In genomic region chr10:24346877-24347505, GRCh38 we compare ENCODE assay signal across 31 cellular contexts.
DNase-seq lines count a peak whose midpoint lies in the region; ATAC-seq and TF ChIP-seq lines count a peak whose summit lies in the region.
"Had no signal": no experiment of that assay in that cellular context is flagged by ENCODE, and none has a peak within 500 bp of the region (broad histone marks: within the 10 kb centered on the region; RNA-seq: fewer than 3 reads in every experiment).

No MANE protein-coding gene starts in this region.

- WGBS in psoas muscle, 3 donors, result 72 to 80% (median 74%) methylated on average over 5 of the region's 5 CpGs

- no peaks in the 10 kb centered on the region for H3K36me3 Mint-ChIP-seq in activated CD8-positive, alpha-beta memory T cell treated with anti-CD3 and anti-CD28 coated beads, Interleukin-2, amount 10 ng/mL, durations not matched to agents 7 days and 5 days
- H3K36me3 Mint-ChIP-seq in glutamatergic neuron (ENCODE audit: unreplicated experiment), result no peaks in the 10 kb centered on the region
- H3K36me3 Mint-ChIP-seq: activated naive CD8-positive, alpha-beta T cell treated with anti-CD3 and anti-CD28 coated beads, Interleukin-2, amount 10 ng/mL, durations not matched to agents 7 days and 5 days had no signal

- intact Hi-C loops in psoas muscle (cut with DNase I), result no loop called here

- no peaks in the 10 kb centered on the region for H3K9me3 Mint-ChIP-seq in activated CD8-positive, alpha-beta memory T cell treated with anti-CD3 and anti-CD28 coated beads, Interleukin-2, amount 10 ng/mL, durations not matched to agents 7 days and 5 days (ENCODE audit: low read depth)
- H3K9me3 Mint-ChIP-seq in glutamatergic neuron (ENCODE audit: unreplicated experiment), result no peaks in the 10 kb centered on the region
- H3K9me3 Mint-ChIP-seq: activated B cell treated with CpG ODN at 0.5 μM for 24 hours; activated CD4-positive, alpha-beta T cell treated with anti-CD3 and anti-CD28 coated beads, Interleukin-2, amount 10 ng/mL, durations not matched to agents 7 days and 5 days; activated naive CD8-positive, alpha-beta T cell treated with anti-CD3 and anti-CD28 coated beads, Interleukin-2, amount 10 ng/mL, durations not matched to agents 7 days and 5 days; activated T-cell treated with anti-CD3 and anti-CD28 coated beads, Interleukin-2, amount 50 U/mL, for 4 hours; dendritic cell treated with granulocyte-macrophage colony-stimulating factor and Interleukin-4, amounts not matched to agents 40 ng/mL and 50 ng/mL, for 4 days; stimulated activated naive CD8-positive, alpha-beta T cell treated with anti-CD3 and anti-CD28 coated beads, Interleukin-15, Interleukin-2, amounts not matched to agents 100 ng/mL and 50 ng/mL, for 24 hours had no signal

- peak; percentile 32 for DNase-seq in DMS79 treated with DMSO at 0.1 percent for 48 hours (lab: John Stamatoyannopoulos, UW)
- no peak for DNase-seq in RWPE2 (ENCODE audit: low spot score)
- peak in 1 of 2 donors; percentile 53 for DNase-seq in foreskin keratinocyte
- DNase-seq in psoas muscle, result no peak
- no peak for DNase-seq in activated CD8-positive, alpha-beta memory T cell treated with anti-CD3 and anti-CD28 coated beads, Interleukin-2, amount 10 ng/mL, durations not matched to agents 7 days and 5 days
- no peak for DNase-seq in Peyer's patch
- no peak for DNase-seq in glutamatergic neuron
- DNase-seq: activated B cell treated with CpG ODN at 0.5 μM for 24 hours; activated CD4-positive, alpha-beta T cell treated with anti-CD3 and anti-CD28 coated beads, Interleukin-2, amount 10 ng/mL, durations not matched to agents 7 days and 5 days; activated gamma-delta T cell treated with Interleukin-2 at 50 U/mL for 16 hours; activated naive CD8-positive, alpha-beta T cell treated with anti-CD3 and anti-CD28 coated beads, Interleukin-2, amount 10 ng/mL, durations not matched to agents 7 days and 5 days; activated T-cell treated with anti-CD3 and anti-CD28 coated beads, Interleukin-2, amount 50 U/mL, for 4 hours; central memory CD4-positive, alpha-beta T cell; GM23248; left cardiac atrium; mesendoderm; NCI-H446; posterior cingulate gyrus; right lobe of liver; spleen; stimulated activated CD4-positive, alpha-beta T cell treated with anti-CD3 and anti-CD28 coated beads, Interleukin-2, amount 100 ng/mL, for 24 hours; stimulated activated CD8-positive, alpha-beta memory T cell treated with anti-CD3 and anti-CD28 coated beads, Interleukin-4, amount 100 ng/mL, for 48 hours had no signal

- no peaks in the 10 kb centered on the region for H3K4me1 Mint-ChIP-seq in activated CD8-positive, alpha-beta memory T cell treated with anti-CD3 and anti-CD28 coated beads, Interleukin-2, amount 10 ng/mL, durations not matched to agents 7 days and 5 days
- H3K4me1 Mint-ChIP-seq in glutamatergic neuron (ENCODE audit: low read depth, unreplicated experiment), result peaks cover 6% of the 10 kb centered on the region
- H3K4me1 Mint-ChIP-seq: activated B cell treated with CpG ODN at 0.5 μM for 24 hours; activated CD4-positive, alpha-beta T cell treated with anti-CD3 and anti-CD28 coated beads, Interleukin-2, amount 10 ng/mL, durations not matched to agents 7 days and 5 days had no signal

- H3K4me3 Mint-ChIP-seq in activated CD8-positive, alpha-beta memory T cell treated with anti-CD3 and anti-CD28 coated beads, Interleukin-2, amount 10 ng/mL, durations not matched to agents 7 days and 5 days, result no peak overlapping the region
- H3K4me3 Mint-ChIP-seq in glutamatergic neuron (ENCODE audit: unreplicated experiment), result no peak overlapping the region
- H3K4me3 Mint-ChIP-seq: activated B cell treated with CpG ODN at 0.5 μM for 24 hours; activated CD4-positive, alpha-beta T cell treated with anti-CD3 and anti-CD28 coated beads, Interleukin-2, amount 10 ng/mL, durations not matched to agents 7 days and 5 days; activated naive CD8-positive, alpha-beta T cell treated with anti-CD3 and anti-CD28 coated beads, Interleukin-2, amount 10 ng/mL, durations not matched to agents 7 days and 5 days; activated T-cell treated with anti-CD3 and anti-CD28 coated beads, Interleukin-2, amount 50 U/mL, for 4 hours; dendritic cell treated with granulocyte-macrophage colony-stimulating factor and Interleukin-4, amounts not matched to agents 40 ng/mL and 50 ng/mL, for 4 days; stimulated activated naive CD8-positive, alpha-beta T cell treated with anti-CD3 and anti-CD28 coated beads, Interleukin-15, Interleukin-2, amounts not matched to agents 100 ng/mL and 50 ng/mL, for 24 hours had no signal

- CTCF ChIA-PET in activated CD8-positive, alpha-beta memory T cell treated with anti-CD3 and anti-CD28 coated beads, Interleukin-2, amount 10 ng/mL, durations not matched to agents 7 days and 5 days (lab: Charles Lee), result no interaction called here

- no peak overlapping the region for H3K27ac Mint-ChIP-seq in activated CD8-positive, alpha-beta memory T cell treated with anti-CD3 and anti-CD28 coated beads, Interleukin-2, amount 10 ng/mL, durations not matched to agents 7 days and 5 days
- H3K27ac Mint-ChIP-seq in glutamatergic neuron (ENCODE audit: unreplicated experiment), result no peak overlapping the region
- H3K27ac Mint-ChIP-seq: activated B cell treated with CpG ODN at 0.5 μM for 24 hours; activated CD4-positive, alpha-beta T cell treated with anti-CD3 and anti-CD28 coated beads, Interleukin-2, amount 10 ng/mL, durations not matched to agents 7 days and 5 days; activated naive CD8-positive, alpha-beta T cell treated with anti-CD3 and anti-CD28 coated beads, Interleukin-2, amount 10 ng/mL, durations not matched to agents 7 days and 5 days; dendritic cell treated with granulocyte-macrophage colony-stimulating factor and Interleukin-4, amounts not matched to agents 40 ng/mL and 50 ng/mL, for 4 days; stimulated activated naive CD8-positive, alpha-beta T cell treated with anti-CD3 and anti-CD28 coated beads, Interleukin-15, Interleukin-2, amounts not matched to agents 100 ng/mL and 50 ng/mL, for 24 hours had no signal

- H3K27ac ChIP-seq in RWPE2 (ENCODE audit: poor library complexity, severe bottlenecking) (peak overlapping the region; percentile 91), foreskin keratinocyte (no peak overlapping the region), psoas muscle (peak overlapping the region; percentile 19), Peyer's patch (no peak overlapping the region)
- H3K27ac ChIP-seq: ascending aorta; BLaER1 treated with 17β-estradiol and CSF1 and Interleukin-3, amounts not matched to agents 10 nM and 100 nM; gastroesophageal sphincter; GM23248; hepatocyte; right lobe of liver; spleen; thoracic aorta; vagina had no signal

- no peaks in the 10 kb centered on the region for H3K27me3 Mint-ChIP-seq in activated CD8-positive, alpha-beta memory T cell treated with anti-CD3 and anti-CD28 coated beads, Interleukin-2, amount 10 ng/mL, durations not matched to agents 7 days and 5 days
- H3K27me3 Mint-ChIP-seq in glutamatergic neuron (ENCODE audit: unreplicated experiment), result no peaks in the 10 kb centered on the region
- H3K27me3 Mint-ChIP-seq: activated B cell treated with CpG ODN at 0.5 μM for 24 hours; activated CD4-positive, alpha-beta T cell treated with anti-CD3 and anti-CD28 coated beads, Interleukin-2, amount 10 ng/mL, durations not matched to agents 7 days and 5 days; dendritic cell treated with granulocyte-macrophage colony-stimulating factor and Interleukin-4, amounts not matched to agents 40 ng/mL and 50 ng/mL, for 4 days had no signal

- TF ChIP-seq CTCF in RWPE2 (IDR thresholded peaks at IDR 0.05; ENCODE audit: poor library complexity, severe bottlenecking) (no peak), foreskin keratinocyte (conservative IDR thresholded peaks at IDR 0.05) (no peak), psoas muscle (IDR thresholded peaks at IDR 0.05) (no peak), Peyer's patch (IDR thresholded peaks at IDR 0.05) (no peak), glutamatergic neuron (IDR thresholded peaks at IDR 0.05; ENCODE audit: partially characterized antibody, unreplicated experiment) (no peak)

- H3K36me3 ChIP-seq in RWPE2 (ENCODE audit: low read depth), result no peaks in the 10 kb centered on the region
- H3K36me3 ChIP-seq in psoas muscle (ENCODE audit: insufficient read depth in 1 of 2, low read depth in 1 of 2), result no peaks in the 10 kb centered on the region
- H3K36me3 ChIP-seq in Peyer's patch, result no peaks in the 10 kb centered on the region
- H3K36me3 ChIP-seq: ascending aorta; BLaER1 treated with 17β-estradiol and CSF1 and Interleukin-3, amounts not matched to agents 10 nM and 100 nM; gastroesophageal sphincter; right lobe of liver; spleen; thoracic aorta; vagina had no signal

- H3K4me1 ChIP-seq in RWPE2 (ENCODE audit: insufficient read depth, poor library complexity, severe bottlenecking) (peaks cover 57% of the 10 kb centered on the region), foreskin keratinocyte (peaks cover 39% of the 10 kb centered on the region), psoas muscle (peaks cover 46% of the 10 kb centered on the region), Peyer's patch (no peaks in the 10 kb centered on the region)
- H3K4me1 ChIP-seq: right lobe of liver had no signal

- H3K27me3 ChIP-seq in RWPE2 (ENCODE audit: insufficient read depth, poor library complexity, severe bottlenecking) (no peaks in the 10 kb centered on the region), foreskin keratinocyte (no peaks in the 10 kb centered on the region), psoas muscle (ENCODE audit: insufficient read depth in 3 of 3, low read length in 2 of 3) (no peaks in the 10 kb centered on the region), Peyer's patch (no peaks in the 10 kb centered on the region)
- H3K27me3 ChIP-seq: ascending aorta; BLaER1 treated with 17β-estradiol and CSF1 and Interleukin-3, amounts not matched to agents 10 nM and 100 nM; gastroesophageal sphincter; hepatocyte; right lobe of liver; spleen; vagina had no signal

- ATAC-seq in RWPE2 (ENCODE audit: low read depth), result peak; percentile 11; the same call in 1 of the 3 replicates
- ATAC-seq in foreskin keratinocyte, result peak; percentile 56
- no peak for ATAC-seq in psoas muscle
- no peak for ATAC-seq in activated CD8-positive, alpha-beta memory T cell treated with anti-CD3 and anti-CD28 coated beads, Interleukin-2, amount 10 ng/mL, durations not matched to agents 7 days and 5 days
- ATAC-seq: activated T-cell treated with anti-CD3 and anti-CD28 coated beads, Interleukin-2, amount 50 U/mL, for 4 hours; gastroesophageal sphincter; HepG2; left cardiac atrium; right lobe of liver had no signal

- TF ChIP-seq POLR2A in Peyer's patch (IDR thresholded peaks at IDR 0.05), result no peak

- H3K4me3 ChIP-seq in RWPE2 (ENCODE audit: severe bottlenecking), result no peak overlapping the region
- no peak overlapping the region for H3K4me3 ChIP-seq in psoas muscle
- H3K4me3 ChIP-seq in Peyer's patch, result no peak overlapping the region
- H3K4me3 ChIP-seq: ascending aorta; BLaER1 treated with 17β-estradiol and CSF1 and Interleukin-3, amounts not matched to agents 10 nM and 100 nM; gastroesophageal sphincter; GM23248; hepatocyte; right lobe of liver; spleen; thoracic aorta; vagina had no signal

- H3K9me3 ChIP-seq in RWPE2 (ENCODE audit: severe bottlenecking), result no peaks in the 10 kb centered on the region
- H3K9me3 ChIP-seq in psoas muscle, result no peaks in the 10 kb centered on the region
- H3K9me3 ChIP-seq in Peyer's patch, result no peaks in the 10 kb centered on the region
- H3K9me3 ChIP-seq: ascending aorta; BLaER1 treated with 17β-estradiol and CSF1 and Interleukin-3, amounts not matched to agents 10 nM and 100 nM; gastroesophageal sphincter; right lobe of liver; spleen; thoracic aorta; vagina had no signal

Comparison
In these comparisons a context has a peak if more than half of its experiments do, and no peak if none do; other contexts are left out.
1. ATAC-seq: peak in RWPE2 (single experiment) and foreskin keratinocyte (single experiment); none in psoas muscle (0 of 4) and activated CD8-positive, alpha-beta memory T cell treated with anti-CD3 and anti-CD28 coated beads, Interleukin-2, amount 10 ng/mL, durations not matched to agents 7 days and 5 days (single experiment).
2. H3K27ac ChIP-seq: peak in RWPE2 (single experiment) and psoas muscle (single experiment); none in foreskin keratinocyte (single experiment) and Peyer's patch (0 of 4).